ENCODE assay signal across 9 cellular contexts in the genomic region with DNA sequence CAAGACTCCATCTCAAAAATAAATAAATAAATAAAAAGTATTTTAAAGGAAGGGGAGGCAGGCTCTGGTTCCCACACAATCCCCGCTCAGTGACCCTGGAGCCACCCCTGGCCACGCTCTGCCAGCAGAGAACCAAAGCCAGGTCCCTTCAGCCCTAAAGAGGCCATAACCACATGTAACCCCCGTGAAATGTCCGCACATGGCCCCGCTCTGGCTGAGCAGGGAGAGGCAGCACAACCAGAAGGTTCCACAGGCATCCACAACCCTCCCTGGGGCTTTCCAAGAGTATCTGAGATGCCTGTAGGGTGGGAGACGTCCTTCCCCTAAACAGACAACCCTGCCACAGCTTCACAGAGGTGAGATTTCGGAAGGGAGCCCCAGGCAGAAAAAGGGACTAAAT. TPM values are rescaled to one million over a fixed set of nuclear protein-coding genes. Genes with fewer than 3 reads are reported as not detected.
A peak's percentile ranks its signal among the peaks of the same experiment; 100 is the strongest.
DNase-seq lines count a peak whose midpoint lies in the region; ATAC-seq and TF ChIP-seq lines count a peak whose summit lies in the region.
"Had no signal": no experiment of that assay in that cellular context is flagged by ENCODE, and none has a peak within 500 bp of the region (broad histone marks: within the 10 kb centered on the region; RNA-seq: fewer than 3 reads in every experiment).

No MANE protein-coding gene starts in this region.

- H3K9ac ChIP-seq in NT2/D1 (ENCODE audit: insufficient read length, low read depth), result peak overlapping the region; percentile 91

- peaks cover 1 to 5% (median 2%) of the 10 kb centered on the region in 3 donors for H3K27me3 Mint-ChIP-seq in CD14-positive monocyte (ENCODE audit: low read depth in 3 of 3)
- no peaks in the 10 kb centered on the region for H3K27me3 Mint-ChIP-seq in effector memory CD8-positive, alpha-beta T cell

- H3K36me3 Mint-ChIP-seq in CD14-positive monocyte, result peaks cover 13 to 14% of the 10 kb centered on the region in 2 donors
- H3K36me3 Mint-ChIP-seq in effector memory CD8-positive, alpha-beta T cell (ENCODE audit: insufficient read depth), result peaks cover 29% of the 10 kb centered on the region

- H3K9me3 ChIP-seq in NT2/D1 (ENCODE audit: insufficient read depth, low read length) (no peaks in the 10 kb centered on the region), neuron (ENCODE audit: low read length) (no peaks in the 10 kb centered on the region)
- H3K9me3 ChIP-seq: adrenal gland had no signal

- DNase-seq in CD14-positive monocyte (ENCODE audit: low spot score) (no peak), NT2/D1 (ENCODE audit: low read depth, low spot score) (no peak), NOMO-1 treated with dmso at 0.1 percent for 144 hours (lab: John Stamatoyannopoulos, UW; ENCODE audit: unreplicated experiment) (no peak), SIG-M5 treated with dmso at 0.1 percent for 504 hours (lab: John Stamatoyannopoulos, UW; ENCODE audit: unreplicated experiment) (no peak), cerebellum (ENCODE audit: low spot score) (no peak)
- DNase-seq in effector memory CD8-positive, alpha-beta T cell, result no peak

- intact Hi-C loops in CD14-positive monocyte (cut with micrococcal nuclease), result no loop called here

- peaks cover 22% of the 10 kb centered on the region for H3K4me1 ChIP-seq in NT2/D1 (ENCODE audit: insufficient read depth, insufficient read length)
- H3K4me1 ChIP-seq in neuron (ENCODE audit: insufficient read depth, low read length), result peaks cover 29% of the 10 kb centered on the region

- H3K27ac Mint-ChIP-seq in CD14-positive monocyte, result peak overlapping the region in 2 of 7 donors; percentile 54 to 83
- H3K27ac Mint-ChIP-seq in effector memory CD8-positive, alpha-beta T cell, result peak overlapping the region; percentile 96 to 98

- H3K4me3 ChIP-seq in NT2/D1 (ENCODE audit: insufficient read length, low read depth), result peak overlapping the region; percentile 96
- H3K4me3 ChIP-seq in neuron (ENCODE audit: low read length), result peak overlapping the region; percentile 94

- peaks cover 0 to 2% (median 0%) of the 10 kb centered on the region in 7 donors for H3K9me3 Mint-ChIP-seq in CD14-positive monocyte
- H3K9me3 Mint-ChIP-seq in effector memory CD8-positive, alpha-beta T cell, result no peaks in the 10 kb centered on the region

- no peak overlapping the region for H2AFZ ChIP-seq in neuron (ENCODE audit: low read depth, low read length)

- no peaks in the 10 kb centered on the region for H3K27me3 ChIP-seq in NT2/D1 (ENCODE audit: insufficient read depth, insufficient read length)
- no peaks in the 10 kb centered on the region for H3K27me3 ChIP-seq in neuron (ENCODE audit: insufficient read depth, low read length)
- H3K27me3 ChIP-seq: adrenal gland had no signal

- H3K36me3 ChIP-seq in NT2/D1 (ENCODE audit: insufficient read depth, insufficient read length, low read length) (peaks cover 29% of the 10 kb centered on the region), neuron (ENCODE audit: insufficient read depth, low read length) (no peaks in the 10 kb centered on the region)
- H3K36me3 ChIP-seq: adrenal gland had no signal

- peak overlapping the region; percentile 42 to 76 for H3K4me3 Mint-ChIP-seq in CD14-positive monocyte
- peak overlapping the region; percentile 91 to 94 for H3K4me3 Mint-ChIP-seq in effector memory CD8-positive, alpha-beta T cell

- H3K4me1 Mint-ChIP-seq in CD14-positive monocyte, result peaks cover 39% of the 10 kb centered on the region
- peaks cover 39 to 47% of the 10 kb centered on the region in 2 donors for H3K4me1 Mint-ChIP-seq in effector memory CD8-positive, alpha-beta T cell (ENCODE audit: low read depth in 2 of 2)

- no peak for ATAC-seq in effector memory CD8-positive, alpha-beta T cell (replicated peaks)
- no peak for ATAC-seq in HG03159 (IDR thresholded peaks at IDR 0.05; ENCODE audit: unreplicated experiment)

- TF ChIP-seq CTCF in CD14-positive monocyte (IDR thresholded peaks at IDR 0.05), result no peak

RNA-seq across cellular contexts. Expression of a gene that starts 1.4 kb away (rescaled TPM):
- polyA plus RNA-seq in CD14-positive monocyte, result 100 to 1,000 TPM; 580 to 603 TPM
- total RNA-seq in cerebellum, result 102 TPM

RNA-seq across cellular contexts. Expression of a gene that starts 22.0 kb away (rescaled TPM):
- 10 to 100 TPM in 1 of 2 donors, 1 to 10 TPM in 1; 6.9 to 10.6 TPM for polyA plus RNA-seq in CD14-positive monocyte
- 4.5 TPM for total RNA-seq in cerebellum

RNA-seq across cellular contexts. Expression of a gene that starts 28.0 kb away (rescaled TPM):
- polyA plus RNA-seq in CD14-positive monocyte, result 100 to 1,000 TPM in 1 of 2 donors, 10 to 100 TPM in 1; 99.8 to 104 TPM
- 27.8 TPM for total RNA-seq in cerebellum

RNA-seq across cellular contexts. Expression of a gene that starts 58.9 kb away (rescaled TPM):
- 100 to 1,000 TPM; 262 to 316 TPM for polyA plus RNA-seq in CD14-positive monocyte
- 94.1 TPM for total RNA-seq in cerebellum
